In genomic region chr15:66846031-66846430, GRCh38 we compare ENCODE assay signal across 28 cellular contexts.
A peak's percentile ranks its signal among the peaks of the same experiment; 100 is the strongest.
DNase-seq lines count a peak whose midpoint lies in the region; ATAC-seq, FAIRE-seq and TF ChIP-seq lines count a peak whose summit lies in the region.
"Had no signal": no experiment of that assay in that cellular context is flagged by ENCODE, and none has a peak within 500 bp of the region (broad histone marks: within the 10 kb centered on the region; RNA-seq: fewer than 3 reads in every experiment).

No MANE protein-coding gene starts in this region.

- H3K4me3 ChIP-seq in mesenchymal stem cell (ENCODE audit: insufficient read depth in 1 of 2, low read depth in 1 of 2, low read length in 2 of 2) (no peak overlapping the region), upper lobe of left lung (no peak overlapping the region)
- H3K4me3 ChIP-seq: Peyer's patch had no signal

- no peak overlapping the region for H4K8ac ChIP-seq in mesenchymal stem cell (ENCODE audit: low read length)

- no peak overlapping the region for H2BK15ac ChIP-seq in mesenchymal stem cell (ENCODE audit: low read depth, poor library complexity, severe bottlenecking)

- WGBS in mesenchymal stem cell = 86% methylated on average over 5 of the region's 5 CpGs
- 86 to 92% methylated on average over 5 of the region's 5 CpGs for WGBS in upper lobe of left lung, 2 donors

- peak overlapping the region; percentile 38 for H2AK5ac ChIP-seq in mesenchymal stem cell (ENCODE audit: low read length, severe bottlenecking)

- no peak overlapping the region for H3K18ac ChIP-seq in mesenchymal stem cell (ENCODE audit: low read depth in 1 of 2, low read length in 2 of 2)

- no peaks in the 10 kb centered on the region for H3K9me3 ChIP-seq in mesenchymal stem cell (ENCODE audit: control insufficient read depth, low read length)
- no peaks in the 10 kb centered on the region for H3K9me3 ChIP-seq in upper lobe of left lung
- H3K9me3 ChIP-seq: Peyer's patch had no signal

- no peak overlapping the region for H4K91ac ChIP-seq in mesenchymal stem cell (ENCODE audit: low read length)

- DNase-seq in LHCN-M2 (ENCODE audit: low read depth) = peak; percentile 46
- DNase-seq in mesenchymal stem cell = no peak
- DNase-seq in sciatic nerve (ENCODE audit: low spot score) = peak; percentile 14
- DNase-seq in cortex of kidney (lab: John Stamatoyannopoulos, UW) = no peak
- no peak for DNase-seq in DMS53 treated with DMSO at 0.1 percent for 48 hours (lab: John Stamatoyannopoulos, UW; ENCODE audit: unreplicated experiment)
- DNase-seq in upper lobe of left lung = no peak
- DNase-seq in urothelium cell line (ENCODE audit: low spot score) = no peak
- DNase-seq: Calu3; CD8-positive, alpha-beta memory T cell; DMS153; GOT3; NCI-H1694; NCI-H2081; NCI-H2171; NCI-H345; NCI-H524; NCI-H774; NK-92 treated with Interleukin-12 subunit alpha and Interleukin-12 subunit beta, amount 100 ng/mL, for 24 hours had no signal

- H3K14ac ChIP-seq in mesenchymal stem cell (ENCODE audit: low read length in 2 of 2) = no peak overlapping the region

- no peak overlapping the region for H3K4ac ChIP-seq in mesenchymal stem cell (ENCODE audit: low read depth in 1 of 2, low read length in 2 of 2)

- peaks cover 25% of the 10 kb centered on the region for H3K79me1 ChIP-seq in mesenchymal stem cell (replicated peaks; ENCODE audit: low read length, poor library complexity, severe bottlenecking)

- H3K36me3 ChIP-seq in mesenchymal stem cell (ENCODE audit: control insufficient read depth in 1 of 2, insufficient read depth in 2 of 2, low read depth in 1 of 2, low read length in 2 of 2) = peaks cover 3 to 36% of the 10 kb centered on the region in 2 experiments
- no peaks in the 10 kb centered on the region for H3K36me3 ChIP-seq in upper lobe of left lung
- H3K36me3 ChIP-seq: Peyer's patch had no signal

- FAIRE-seq in urothelium cell line (lab: Jason Lieb, UNC) = no peak
- FAIRE-seq: A204.1, G401.6, GM12892, GM18507 had no signal

- H2BK5ac ChIP-seq in mesenchymal stem cell (ENCODE audit: low read depth, low read length, poor library complexity, severe bottlenecking) = no peak overlapping the region

- TF ChIP-seq CTCF in upper lobe of left lung (IDR thresholded peaks at IDR 0.05) = no peak

- TF ChIP-seq POLR2A in upper lobe of left lung (IDR thresholded peaks at IDR 0.05) = no peak

- no peak overlapping the region for H3K4me2 ChIP-seq in mesenchymal stem cell (ENCODE audit: low read length, poor library complexity, severe bottlenecking)
- H3K4me2 ChIP-seq: KMS-11 had no signal

- H3K27me3 ChIP-seq in mesenchymal stem cell (ENCODE audit: control insufficient read depth in 1 of 2, insufficient read depth in 1 of 2, low read length in 2 of 2) = no peaks in the 10 kb centered on the region
- no peaks in the 10 kb centered on the region for H3K27me3 ChIP-seq in upper lobe of left lung
- H3K27me3 ChIP-seq: Peyer's patch had no signal

- ATAC-seq in SK-N-SH treated with all-trans-retinoic acid at 6 μM for 48 hours (no peak), sciatic nerve (no peak), upper lobe of left lung (ENCODE audit: low FRiP score in 2 of 2) (no peak)
- ATAC-seq: HCT116, Right ventricle myocardium inferior had no signal

- H3K23ac ChIP-seq in mesenchymal stem cell (ENCODE audit: low read length in 2 of 2) = no peak overlapping the region

- H3K4me1 ChIP-seq in mesenchymal stem cell (ENCODE audit: control insufficient read depth, insufficient read depth, low read depth, low read length) (peaks cover 30% of the 10 kb centered on the region), upper lobe of left lung (peaks cover 24 to 40% (median 36%) of the 10 kb centered on the region in 4 donors)

- TF ChIP-seq EP300 in upper lobe of left lung (IDR thresholded peaks at IDR 0.05) = no peak

- no peak overlapping the region for H2AFZ ChIP-seq in mesenchymal stem cell (ENCODE audit: low read depth, low read length)

- H3K9ac ChIP-seq in mesenchymal stem cell (ENCODE audit: low read length) = no peak overlapping the region
- H3K9ac ChIP-seq: KMS-11 had no signal

- H2BK12ac ChIP-seq in mesenchymal stem cell (ENCODE audit: low read length in 2 of 2) = peak overlapping the region in 1 of 2 experiments; percentile 10

- H2BK120ac ChIP-seq in mesenchymal stem cell (ENCODE audit: low read depth, low read length) = no peak overlapping the region

- intact Hi-C loops in sciatic nerve (cut with DNase I) = loop anchor here (10.0 kb wide), 1 partner anchor 51 kb away; no protein-coding TSS in a partner anchor

- no peak overlapping the region for H3K27ac ChIP-seq in mesenchymal stem cell (ENCODE audit: low read length, poor library complexity, severe bottlenecking)
- H3K27ac ChIP-seq in upper lobe of left lung = no peak overlapping the region
- H3K27ac ChIP-seq: C4-2B, KMS-11, Peyer's patch had no signal

TF ChIP-seq in SK-N-SH treated with all-trans-retinoic acid at 6 μM for 48 hours, 23 proteins besides CTCF, POLR2A, EP300 and RAD21:
- TF ChIP-seq CSDC2 (CRISPR knock-in tag; IDR thresholded peaks at IDR 0.05) (no peak), ISL1 (CRISPR knock-in tag; IDR thresholded peaks at IDR 0.05) (peak; percentile 72), POU6F1 (CRISPR knock-in tag; IDR thresholded peaks at IDR 0.05; ENCODE audit: borderline replicate concordance, low read depth) (no peak)

Comparison
In these comparisons a context has a peak if more than half of its experiments do, and no peak if none do; other contexts are left out.
1. DNase-seq: peak in LHCN-M2 (single experiment) and sciatic nerve (single experiment); none in mesenchymal stem cell (single experiment), cortex of kidney (single experiment), DMS53 treated with DMSO at 0.1 percent for 48 hours (single experiment), upper lobe of left lung (0 of 2) and urothelium cell line (single experiment).